11 cellular contexts compared by ENCODE assay signal in genomic region chr11:73716153-73717056, GRCh38.
A peak's percentile ranks its signal among the peaks of the same experiment; 100 is the strongest.
DNase-seq lines count a peak whose midpoint lies in the region; ATAC-seq and TF ChIP-seq lines count a peak whose summit lies in the region.
"Had no signal": no experiment of that assay in that cellular context is flagged by ENCODE, and none has a peak within 500 bp of the region (broad histone marks: within the 10 kb centered on the region; RNA-seq: fewer than 3 reads in every experiment).

No MANE protein-coding gene starts in this region.

- H3K27me3 Mint-ChIP-seq in effector memory CD8-positive, alpha-beta T cell: no peaks in the 10 kb centered on the region

- no peak overlapping the region for H3K4me3 Mint-ChIP-seq in effector memory CD8-positive, alpha-beta T cell

- no peak for ATAC-seq in effector memory CD8-positive, alpha-beta T cell (replicated peaks)
- ATAC-seq in HG02571 (IDR thresholded peaks at IDR 0.05; ENCODE audit: unreplicated experiment): no peak
- no peak for ATAC-seq in GM18909 (IDR thresholded peaks at IDR 0.05; ENCODE audit: poor library complexity, unreplicated experiment)

- peak; percentile 20 for DNase-seq in GM10248 (ENCODE audit: extremely low spot score)
- DNase-seq in SK-N-MC (ENCODE audit: low read depth, low spot score): no peak
- no peak for DNase-seq in effector memory CD8-positive, alpha-beta T cell
- no peak for DNase-seq in COLO668 (lab: John Stamatoyannopoulos, UW; ENCODE audit: unreplicated experiment)
- DNase-seq in D341Med (ENCODE audit: low spot score): no peak
- DNase-seq: activated effector memory CD4-positive, alpha-beta T cell treated with anti-CD3 and anti-CD28 coated beads, Interleukin-2, amount 50 U/mL, for 16 hours; NCI-H2171 treated with DMSO at 0.1 percent for 48 hours had no signal

- peak overlapping the region; percentile 60 to 75 for H3K27ac Mint-ChIP-seq in effector memory CD8-positive, alpha-beta T cell

- POLR2A ChIA-PET in GM10248 (lab: Yijun Ruan, JAX): no interaction called here

- peak overlapping the region; percentile 35 for H3K27ac ChIP-seq in 22Rv1
- peak overlapping the region; percentile 70 for H3K27ac ChIP-seq in SK-N-MC
- H3K27ac ChIP-seq: parathyroid adenoma had no signal

- H3K9ac ChIP-seq in SK-N-MC (ENCODE audit: insufficient read length): peak overlapping the region; percentile 6
- H3K9ac ChIP-seq: parathyroid adenoma had no signal

- H3K9me3 ChIP-seq in SK-N-MC (ENCODE audit: low read depth, low read length): no peaks in the 10 kb centered on the region

- CTCF ChIA-PET in GM10248 (lab: Yijun Ruan, JAX): interaction anchor here (1.0 kb wide), 1 partner anchor 56 kb away, joined by 3 read pairs; no protein-coding TSS in a partner anchor

- peaks cover 63% of the 10 kb centered on the region for H3K36me3 Mint-ChIP-seq in effector memory CD8-positive, alpha-beta T cell (ENCODE audit: insufficient read depth)

- no peak for TF ChIP-seq CTCF in 22Rv1 (IDR thresholded peaks at IDR 0.05)
- no peak for TF ChIP-seq CTCF in GM10248 (IDR thresholded peaks at IDR 0.05; ENCODE audit: control extremely low read depth, extremely low read depth, low read depth, missing control alignments)

- H3K4me1 Mint-ChIP-seq in effector memory CD8-positive, alpha-beta T cell (ENCODE audit: low read depth in 2 of 2): peaks cover 3 to 12% of the 10 kb centered on the region in 2 donors

- H3K4me3 ChIP-seq in SK-N-MC: no peak overlapping the region

- no peaks in the 10 kb centered on the region for H3K9me3 Mint-ChIP-seq in effector memory CD8-positive, alpha-beta T cell

- peaks cover 10% of the 10 kb centered on the region for H3K36me3 ChIP-seq in SK-N-MC (ENCODE audit: insufficient read depth, low read length)
